ENCODE assay signal across 8 cellular contexts in genomic region chr9:89426389-89426961, GRCh38.
DNase-seq lines count a peak whose midpoint lies in the region; ATAC-seq and TF ChIP-seq lines count a peak whose summit lies in the region.

No MANE protein-coding gene starts in this region.

- ATAC-seq in GM18511 (IDR thresholded peaks at IDR 0.05; ENCODE audit: unreplicated experiment), result peak; percentile 76
- ATAC-seq in GM21619 (IDR thresholded peaks at IDR 0.05; ENCODE audit: unreplicated experiment), result peak; percentile 69
- peak; percentile 44 for ATAC-seq in mucosa of descending colon

- H3K9me3 ChIP-seq in Loucy (ENCODE audit: insufficient read depth, low read depth, low read length), result no peaks in the 10 kb centered on the region
- H3K9me3 ChIP-seq in mucosa of descending colon, result no peaks in the 10 kb centered on the region
- H3K9me3 ChIP-seq in WERI-Rb-1 (ENCODE audit: severe bottlenecking), result peaks cover 2% of the 10 kb centered on the region

- H3K4me2 ChIP-seq in Loucy (ENCODE audit: low read depth, low read length, poor library complexity, severe bottlenecking), result peak overlapping the region; percentile 68

- H2AFZ ChIP-seq in Loucy (ENCODE audit: low read length), result no peak overlapping the region

- H3K4me1 ChIP-seq in Loucy (ENCODE audit: insufficient read depth, low read length, poor library complexity, severe bottlenecking) (peaks cover 62% of the 10 kb centered on the region), mucosa of descending colon (ENCODE audit: low read depth) (peaks cover 36% of the 10 kb centered on the region)

- intact Hi-C loops in mucosa of descending colon (cut with DNase I, micrococcal nuclease), result no loop called here

- H3K27me3 ChIP-seq in Loucy (ENCODE audit: insufficient read depth, low read length, poor library complexity, severe bottlenecking), result no peaks in the 10 kb centered on the region
- H3K27me3 ChIP-seq in WERI-Rb-1 (ENCODE audit: insufficient read depth, low read depth, severe bottlenecking), result no peaks in the 10 kb centered on the region

- H3K9me2 ChIP-seq in Loucy (replicated peaks; ENCODE audit: low read depth, low read length), result no peaks in the 10 kb centered on the region

- no peak overlapping the region for H3K27ac ChIP-seq in WERI-Rb-1

- peak overlapping the region; percentile 42 for H3K9ac ChIP-seq in Loucy (ENCODE audit: low read depth, low read length, poor library complexity, severe bottlenecking)

- H4K20me1 ChIP-seq in Loucy (ENCODE audit: insufficient read depth, low read length, poor library complexity, severe bottlenecking), result peaks cover 91% of the 10 kb centered on the region

- peak overlapping the region; percentile 44 for H3K4me3 ChIP-seq in Loucy (ENCODE audit: low read length, poor library complexity, severe bottlenecking)
- no peak overlapping the region for H3K4me3 ChIP-seq in mucosa of descending colon
- no peak overlapping the region for H3K4me3 ChIP-seq in WERI-Rb-1 (ENCODE audit: low read depth, low read length)

- DNase-seq in mucosa of descending colon (peak in 1 of 3 donors; percentile 60), NOMO-1 treated with DMSO at 0.1 percent for 48 hours (lab: John Stamatoyannopoulos, UW; ENCODE audit: unreplicated experiment) (no peak), NCI-H2081 (lab: John Stamatoyannopoulos, UW) (no peak), DMS79 (lab: John Stamatoyannopoulos, UW) (no peak), WERI-Rb-1 (no peak)

- no peak for TF ChIP-seq CTCF in Loucy (conservative IDR thresholded peaks at IDR 0.05; ENCODE audit: low read length)
- TF ChIP-seq CTCF in mucosa of descending colon (IDR thresholded peaks at IDR 0.05), result no peak
- TF ChIP-seq CTCF in WERI-Rb-1 (IDR thresholded peaks at IDR 0.05; ENCODE audit: low read depth, low read length), result no peak

- peaks cover 98% of the 10 kb centered on the region for H3K79me2 ChIP-seq in Loucy (ENCODE audit: insufficient read depth, low read length)

- H3F3A ChIP-seq in Loucy (ENCODE audit: low read depth), result peaks cover 7% of the 10 kb centered on the region; the same call in 1 of the 2 replicates

- H3K36me3 ChIP-seq in Loucy (ENCODE audit: insufficient read depth, low read length) (peaks cover 23% of the 10 kb centered on the region; the same call in 1 of the 2 replicates), mucosa of descending colon (ENCODE audit: low read depth) (no peaks in the 10 kb centered on the region), WERI-Rb-1 (no peaks in the 10 kb centered on the region)
